Comparison of ENCODE assay signal across 17 cellular contexts in the genomic region with DNA sequence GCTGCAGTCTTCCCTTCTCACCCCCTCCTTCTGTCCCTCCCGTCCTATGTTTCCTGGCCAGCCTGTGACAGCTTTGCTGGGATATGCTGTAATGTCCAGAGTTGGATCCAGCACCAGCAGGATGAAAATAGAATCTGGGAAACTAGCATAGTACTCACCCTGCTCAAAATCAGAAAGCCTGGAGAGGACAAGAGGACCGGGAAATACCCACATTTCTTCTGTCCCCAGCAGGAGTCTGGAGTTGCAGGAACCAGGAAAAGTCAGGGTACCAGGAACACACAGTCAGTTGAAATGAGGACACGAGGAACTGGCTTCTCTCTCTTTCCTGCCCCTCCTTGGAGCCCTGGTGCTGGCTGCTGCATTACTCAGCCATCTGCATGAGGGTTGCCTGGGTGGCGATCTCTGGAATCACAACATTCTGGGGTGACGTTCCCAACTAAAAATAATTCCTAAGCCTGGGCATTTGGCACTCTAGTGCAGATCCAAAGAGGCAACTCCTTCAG. TPM values are rescaled to one million over a fixed set of nuclear protein-coding genes. Genes with fewer than 3 reads are reported as not detected.
DNase-seq lines count a peak whose midpoint lies in the region; ATAC-seq and TF ChIP-seq lines count a peak whose summit lies in the region.
"Had no signal": no experiment of that assay in that cellular context is flagged by ENCODE, and none has a peak within 500 bp of the region (broad histone marks: within the 10 kb centered on the region; RNA-seq: fewer than 3 reads in every experiment).

No MANE protein-coding gene starts in this region.

- no peak for TF ChIP-seq CTCF in parathyroid adenoma (IDR thresholded peaks at IDR 0.05)

- H3K4me1 Mint-ChIP-seq in activated CD4-positive, alpha-beta T cell treated with anti-CD3 and anti-CD28 coated beads, Interleukin-2, amount 10 ng/mL, durations not matched to agents 24 days and 14 days, result no peaks in the 10 kb centered on the region
- H3K4me1 Mint-ChIP-seq in activated CD4-positive, alpha-beta T cell treated with anti-CD3 and anti-CD28 coated beads, Interleukin-2, amount 10 ng/mL, durations not matched to agents 7 days and 5 days, result no peaks in the 10 kb centered on the region
- H3K4me1 Mint-ChIP-seq: activated CD4-positive, alpha-beta memory T cell treated with anti-CD3 and anti-CD28 coated beads, Interleukin-2, amount 10 ng/mL, durations not matched to agents 7 days and 5 days had no signal

- no peak overlapping the region for H3K27ac Mint-ChIP-seq in activated CD4-positive, alpha-beta T cell treated with anti-CD3 and anti-CD28 coated beads, Interleukin-2, amount 10 ng/mL, durations not matched to agents 24 days and 14 days
- H3K27ac Mint-ChIP-seq in activated CD4-positive, alpha-beta T cell treated with anti-CD3 and anti-CD28 coated beads, Interleukin-2, amount 10 ng/mL, durations not matched to agents 7 days and 5 days, result no peak overlapping the region
- H3K27ac Mint-ChIP-seq: activated CD4-positive, alpha-beta memory T cell treated with anti-CD3 and anti-CD28 coated beads, Interleukin-2, amount 10 ng/mL, durations not matched to agents 7 days and 5 days; activated naive CD4-positive, alpha-beta T cell treated with anti-CD3 and anti-CD28 coated beads for 36 hours had no signal

- no peaks in the 10 kb centered on the region for H3K9me3 ChIP-seq in parathyroid adenoma (ENCODE audit: control insufficient read depth, low read length)
- H3K9me3 ChIP-seq: neutrophil had no signal

- ATAC-seq in Right ventricle myocardium superior (ENCODE audit: poor library complexity), result peak; percentile 92
- no peak for ATAC-seq in HG02642 (IDR thresholded peaks at IDR 0.05; ENCODE audit: poor library complexity, unreplicated experiment)
- ATAC-seq in HG02884 (IDR thresholded peaks at IDR 0.05; ENCODE audit: unreplicated experiment), result no peak
- ATAC-seq in GM21529 (IDR thresholded peaks at IDR 0.05; ENCODE audit: unreplicated experiment), result no peak
- ATAC-seq: left colon; Panc1; stimulated activated naive CD8-positive, alpha-beta T cell treated with anti-CD3 and anti-CD28 coated beads, Interleukin-15, Interleukin-2, amounts not matched to agents 100 U/mL and 50 U/mL, for 24 hours had no signal

- intact Hi-C loops in activated CD4-positive, alpha-beta T cell treated with anti-CD3 and anti-CD28 coated beads, Interleukin-2, amount 10 ng/mL, durations not matched to agents 24 days and 14 days (cut with micrococcal nuclease), result no loop called here
- intact Hi-C loops in Right ventricle myocardium superior (cut with DNase I), result no loop called here

- CTCF ChIA-PET in activated CD4-positive, alpha-beta T cell treated with anti-CD3 and anti-CD28 coated beads, Interleukin-2, amount 10 ng/mL, durations not matched to agents 7 days and 5 days (lab: Charles Lee), result no interaction called here

- H3K4me3 Mint-ChIP-seq in activated CD4-positive, alpha-beta T cell treated with anti-CD3 and anti-CD28 coated beads, Interleukin-2, amount 10 ng/mL, durations not matched to agents 24 days and 14 days, result no peak overlapping the region
- H3K4me3 Mint-ChIP-seq in activated CD4-positive, alpha-beta T cell treated with anti-CD3 and anti-CD28 coated beads, Interleukin-2, amount 10 ng/mL, durations not matched to agents 7 days and 5 days, result no peak overlapping the region
- H3K4me3 Mint-ChIP-seq: activated CD4-positive, alpha-beta memory T cell treated with anti-CD3 and anti-CD28 coated beads, Interleukin-2, amount 10 ng/mL, durations not matched to agents 7 days and 5 days; activated naive CD4-positive, alpha-beta T cell treated with anti-CD3 and anti-CD28 coated beads for 36 hours had no signal

- H3K27me3 ChIP-seq in parathyroid adenoma (ENCODE audit: control insufficient read depth, insufficient read depth, low read length), result no peaks in the 10 kb centered on the region

- H3K36me3 Mint-ChIP-seq in activated CD4-positive, alpha-beta T cell treated with anti-CD3 and anti-CD28 coated beads, Interleukin-2, amount 10 ng/mL, durations not matched to agents 24 days and 14 days (ENCODE audit: low read depth), result no peaks in the 10 kb centered on the region
- no peaks in the 10 kb centered on the region for H3K36me3 Mint-ChIP-seq in activated CD4-positive, alpha-beta T cell treated with anti-CD3 and anti-CD28 coated beads, Interleukin-2, amount 10 ng/mL, durations not matched to agents 7 days and 5 days (ENCODE audit: low read depth)

- peak overlapping the region; percentile 32 for H3K27ac ChIP-seq in parathyroid adenoma
- H3K27ac ChIP-seq: 22Rv1, neutrophil had no signal

- no peaks in the 10 kb centered on the region for H3K4me1 ChIP-seq in parathyroid adenoma

- H3K36me3 ChIP-seq in parathyroid adenoma (ENCODE audit: control insufficient read depth, insufficient read depth, low read length), result no peaks in the 10 kb centered on the region
- H3K36me3 ChIP-seq: neutrophil had no signal

- no peaks in the 10 kb centered on the region for H3K9me3 Mint-ChIP-seq in activated CD4-positive, alpha-beta T cell treated with anti-CD3 and anti-CD28 coated beads, Interleukin-2, amount 10 ng/mL, durations not matched to agents 24 days and 14 days
- H3K9me3 Mint-ChIP-seq in activated CD4-positive, alpha-beta T cell treated with anti-CD3 and anti-CD28 coated beads, Interleukin-2, amount 10 ng/mL, durations not matched to agents 7 days and 5 days, result no peaks in the 10 kb centered on the region
- H3K9me3 Mint-ChIP-seq: activated CD4-positive, alpha-beta memory T cell treated with anti-CD3 and anti-CD28 coated beads, Interleukin-2, amount 10 ng/mL, durations not matched to agents 7 days and 5 days; activated naive CD4-positive, alpha-beta T cell treated with anti-CD3 and anti-CD28 coated beads for 36 hours had no signal

- POLR2A ChIA-PET in activated CD4-positive, alpha-beta T cell treated with anti-CD3 and anti-CD28 coated beads, Interleukin-2, amount 10 ng/mL, durations not matched to agents 7 days and 5 days (lab: Charles Lee), result interaction anchor here (0.5 kb wide), 1 partner anchor 33 kb away, joined by 4 read pairs; no protein-coding TSS in a partner anchor

- no peak overlapping the region for H3K9ac ChIP-seq in parathyroid adenoma

- H3K4me2 ChIP-seq in parathyroid adenoma (ENCODE audit: low read length), result no peak overlapping the region

- no peak overlapping the region for H3K4me3 ChIP-seq in parathyroid adenoma (ENCODE audit: low read depth, low read length)

- no peaks in the 10 kb centered on the region for H3K79me2 ChIP-seq in parathyroid adenoma

- H2AFZ ChIP-seq in parathyroid adenoma, result no peak overlapping the region

- peaks cover 14% of the 10 kb centered on the region for H3K27me3 Mint-ChIP-seq in activated CD4-positive, alpha-beta T cell treated with anti-CD3 and anti-CD28 coated beads, Interleukin-2, amount 10 ng/mL, durations not matched to agents 24 days and 14 days
- H3K27me3 Mint-ChIP-seq in activated CD4-positive, alpha-beta T cell treated with anti-CD3 and anti-CD28 coated beads, Interleukin-2, amount 10 ng/mL, durations not matched to agents 7 days and 5 days, result peaks cover 21% of the 10 kb centered on the region

- peak; percentile 44 for DNase-seq in activated CD4-positive, alpha-beta T cell treated with anti-CD3 and anti-CD28 coated beads, Interleukin-2, amount 10 ng/mL, durations not matched to agents 24 days and 14 days
- no peak for DNase-seq in activated CD4-positive, alpha-beta T cell treated with anti-CD3 and anti-CD28 coated beads, Interleukin-2, amount 10 ng/mL, durations not matched to agents 7 days and 5 days
- DNase-seq in Right ventricle myocardium superior (peak; percentile 59), NOMO-1 (lab: John Stamatoyannopoulos, UW; ENCODE audit: unreplicated experiment in 2 of 2) (no peak)
- DNase-seq: activated CD4-positive, alpha-beta memory T cell treated with anti-CD3 and anti-CD28 coated beads, Interleukin-2, amount 10 ng/mL, durations not matched to agents 7 days and 5 days; activated naive CD4-positive, alpha-beta T cell treated with anti-CD3 and anti-CD28 coated beads for 36 hours; left colon; MM.1S; stimulated activated CD4-positive, alpha-beta T cell treated with anti-CD3 and anti-CD28 coated beads, Interleukin-4, amount 100 ng/mL, for 24 hours; stimulated activated naive CD8-positive, alpha-beta T cell treated with anti-CD3 and anti-CD28 coated beads, Interleukin-15, Interleukin-2, amounts not matched to agents 100 U/mL and 50 U/mL, for 24 hours had no signal

RNA-seq across cellular contexts. Expression of a gene that starts 59.6 kb away (rescaled TPM):
- total RNA-seq in activated CD4-positive, alpha-beta T cell treated with anti-CD3 and anti-CD28 coated beads, Interleukin-2, amount 10 ng/mL, durations not matched to agents 24 days and 14 days, result 122 and 127 TPM in 2 replicates
- 10 to 100 TPM; 31.5 to 33.6 TPM for total RNA-seq in activated CD4-positive, alpha-beta T cell treated with anti-CD3 and anti-CD28 coated beads, Interleukin-2, amount 10 ng/mL, durations not matched to agents 7 days and 5 days
- 19.9 TPM for total RNA-seq in Right ventricle myocardium superior

Comparison
In these comparisons a context has a peak if more than half of its experiments do, and no peak if none do; other contexts are left out.
1. DNase-seq: peak in activated CD4-positive, alpha-beta T cell treated with anti-CD3 and anti-CD28 coated beads, Interleukin-2, amount 10 ng/mL, durations not matched to agents 24 days and 14 days (single experiment) and Right ventricle myocardium superior (single experiment); none in activated CD4-positive, alpha-beta T cell treated with anti-CD3 and anti-CD28 coated beads, Interleukin-2, amount 10 ng/mL, durations not matched to agents 7 days and 5 days (single experiment) and NOMO-1 (0 of 2).